ENCODE assay signal across 1 cellular context in the genomic region with DNA sequence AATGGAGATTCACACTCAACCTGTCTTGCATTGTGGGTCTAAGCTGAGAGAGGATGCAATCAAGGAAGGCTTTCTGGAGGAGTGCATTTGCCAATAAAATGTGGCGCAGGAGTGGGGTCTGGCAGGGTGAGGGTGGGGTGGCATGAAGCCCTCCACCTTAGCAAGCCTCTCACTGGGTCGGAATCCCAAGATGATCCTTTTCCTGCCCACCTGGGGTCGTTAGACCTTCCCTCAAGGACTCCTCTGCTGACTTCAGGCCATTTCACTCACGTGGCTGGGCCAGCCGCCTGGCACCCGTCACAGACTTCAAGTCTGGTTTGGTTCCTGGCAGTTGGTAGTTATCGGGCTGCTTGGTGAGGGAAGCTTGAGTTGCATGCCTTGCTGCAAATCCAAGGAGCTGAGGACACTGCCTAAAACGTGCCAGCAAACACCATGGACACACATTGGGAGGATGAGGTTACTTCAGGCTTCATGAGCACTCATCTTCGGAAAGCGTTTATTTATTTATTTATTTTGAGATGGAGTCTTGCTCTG.
TF ChIP-seq lines count a peak whose summit lies in the region.

No MANE protein-coding gene starts in this region.

TF ChIP-seq in K562, 482 proteins besides CTCF, POLR2A, EP300 and RAD21:
- TF ChIP-seq TCFL5 (CRISPR knock-in tag; conservative IDR thresholded peaks at IDR 0.05) (no peak), ZFP36 (IDR thresholded peaks at IDR 0.05; ENCODE audit: low read depth, low read length, partially characterized antibody) (peak; percentile 70), SIN3A (IDR thresholded peaks at IDR 0.05; ENCODE audit: borderline replicate concordance in 2 of 2, control insufficient read depth in 1 of 2, low read depth in 2 of 2, low read length in 2 of 2) (no peak), ZKSCAN1 (IDR thresholded peaks at IDR 0.05; ENCODE audit: low read depth, low read length) (no peak)
